ENCODE assay signal across 18 cellular contexts in genomic region chr13:102951808-102952207, GRCh38.
"Had no signal": no experiment of that assay in that cellular context is flagged by ENCODE, and none has a peak within 500 bp of the region (broad histone marks: within the 10 kb centered on the region; RNA-seq: fewer than 3 reads in every experiment).

No MANE protein-coding gene starts in this region.

- H3K9me3 ChIP-seq: SJCRH30 had no signal

- H3K27me3 ChIP-seq: SJCRH30 had no signal

- ATAC-seq: SK-N-SH treated with all-trans-retinoic acid at 6 μM for 48 hours had no signal

- H3K27ac ChIP-seq: SJCRH30 had no signal

- DNase-seq: KBM-7, MV-4-11, NCI-H1048, NCI-H1105, NCI-H1417 treated with DMSO at 0.1 percent for 48 hours, NCI-H146, NCI-H1694 treated with DMSO at 0.1 percent for 48 hours, NCI-H1930, NCI-H2081, NCI-H2107, NCI-H2227 treated with DMSO at 0.1 percent for 48 hours, NCI-H524, NCI-H526 treated with DMSO at 0.1 percent for 48 hours, NCI-H748 treated with DMSO at 0.1 percent for 48 hours, RPMI8226, SHP77 treated with DMSO at 0.1 percent for 48 hours, SJCRH30 had no signal

- H3K36me3 ChIP-seq: SJCRH30 had no signal

- H3K4me3 ChIP-seq: SJCRH30 had no signal
